In genomic region chr1:24643362-24644346, GRCh38 we compare ENCODE assay signal across 8 cellular contexts. TPM values are rescaled to one million over a fixed set of nuclear protein-coding genes. Genes with fewer than 3 reads are reported as not detected.
DNase-seq lines count a peak whose midpoint lies in the region; ATAC-seq and TF ChIP-seq lines count a peak whose summit lies in the region.

No MANE protein-coding gene starts in this region.

- peaks cover 34% of the 10 kb centered on the region for H3K36me3 ChIP-seq in GM23338 (ENCODE audit: insufficient read depth)

- peaks cover 30% of the 10 kb centered on the region for H4K20me1 ChIP-seq in GM23338 (replicated peaks; ENCODE audit: insufficient read depth)

- peaks cover 17% of the 10 kb centered on the region for H3K27me3 Mint-ChIP-seq in GM23338 (ENCODE audit: insufficient read depth, low read depth, poor library complexity)
- H3K27me3 Mint-ChIP-seq in activated T-helper 1 cell treated with anti-CD3 and anti-CD28 coated beads, Interleukin-12 subunit alpha, Interleukin-12 subunit beta, Interleukin-2, Interleukin-4 antibody, amounts not matched to agents 30 ng/mL and 10 ng/mL and 1 ng/mL, durations not matched to agents 14 hours and 24 hours and 36 hours (ENCODE audit: insufficient read depth): no peaks in the 10 kb centered on the region
- no peaks in the 10 kb centered on the region for H3K27me3 Mint-ChIP-seq in osteocyte (ENCODE audit: unreplicated experiment)

- no peaks in the 10 kb centered on the region for H3K9me3 Mint-ChIP-seq in GM23338
- H3K9me3 Mint-ChIP-seq in activated T-helper 1 cell treated with anti-CD3 and anti-CD28 coated beads, Interleukin-12 subunit alpha, Interleukin-12 subunit beta, Interleukin-2, Interleukin-4 antibody, amounts not matched to agents 30 ng/mL and 10 ng/mL and 1 ng/mL, durations not matched to agents 14 hours and 24 hours and 36 hours: no peaks in the 10 kb centered on the region
- H3K9me3 Mint-ChIP-seq in osteocyte (ENCODE audit: unreplicated experiment): no peaks in the 10 kb centered on the region

- H3K4me2 ChIP-seq in GM23338: peak overlapping the region; percentile 99

- H3K27ac Mint-ChIP-seq in GM23338 (peak overlapping the region; percentile 97), osteocyte (ENCODE audit: unreplicated experiment) (peak overlapping the region; percentile 80)
- H3K27ac Mint-ChIP-seq in activated T-helper 1 cell treated with anti-CD3 and anti-CD28 coated beads, Interleukin-12 subunit alpha, Interleukin-12 subunit beta, Interleukin-2, Interleukin-4 antibody, amounts not matched to agents 30 ng/mL and 10 ng/mL and 1 ng/mL, durations not matched to agents 14 hours and 24 hours and 36 hours: peak overlapping the region; percentile 81

- no peaks in the 10 kb centered on the region for H3K27me3 ChIP-seq in GM23338 (ENCODE audit: insufficient read depth)

- no peaks in the 10 kb centered on the region for H3K9me2 ChIP-seq in GM23338 (ENCODE audit: insufficient read depth)

- H3K79me2 ChIP-seq in GM23338 (replicated peaks; ENCODE audit: insufficient read depth): peaks cover 50% of the 10 kb centered on the region

- peak overlapping the region; percentile 94 for H3K27ac ChIP-seq in GM23338 (ENCODE audit: low read depth)

- TF ChIP-seq CTCF in GM23338 (conservative IDR thresholded peaks at IDR 0.05; ENCODE audit: low read depth in 2 of 2) (no peak), osteocyte (IDR thresholded peaks at IDR 0.05) (no peak)

- H3F3A ChIP-seq in GM23338 (replicated peaks; ENCODE audit: low read depth): peaks cover 42% of the 10 kb centered on the region

- H3K4me3 ChIP-seq in GM23338: peak overlapping the region; percentile 76

- H3K4me3 Mint-ChIP-seq in GM23338 (peak overlapping the region; percentile 99), osteocyte (ENCODE audit: unreplicated experiment) (peak overlapping the region; percentile 84)
- peak overlapping the region; percentile 94 for H3K4me3 Mint-ChIP-seq in activated T-helper 1 cell treated with anti-CD3 and anti-CD28 coated beads, Interleukin-12 subunit alpha, Interleukin-12 subunit beta, Interleukin-2, Interleukin-4 antibody, amounts not matched to agents 30 ng/mL and 10 ng/mL and 1 ng/mL, durations not matched to agents 14 hours and 24 hours and 36 hours

- ATAC-seq in GM23338: peak; percentile 56

- H3K4me1 Mint-ChIP-seq in GM23338 (peaks cover 18% of the 10 kb centered on the region), osteocyte (ENCODE audit: unreplicated experiment) (peaks cover 26% of the 10 kb centered on the region)
- H3K4me1 Mint-ChIP-seq in activated T-helper 1 cell treated with anti-CD3 and anti-CD28 coated beads, Interleukin-12 subunit alpha, Interleukin-12 subunit beta, Interleukin-2, Interleukin-4 antibody, amounts not matched to agents 30 ng/mL and 10 ng/mL and 1 ng/mL, durations not matched to agents 14 hours and 24 hours and 36 hours (ENCODE audit: low read depth): peaks cover 51% of the 10 kb centered on the region

- H3K36me3 Mint-ChIP-seq in GM23338 (ENCODE audit: low read depth): peaks cover 48% of the 10 kb centered on the region
- H3K36me3 Mint-ChIP-seq in activated T-helper 1 cell treated with anti-CD3 and anti-CD28 coated beads, Interleukin-12 subunit alpha, Interleukin-12 subunit beta, Interleukin-2, Interleukin-4 antibody, amounts not matched to agents 30 ng/mL and 10 ng/mL and 1 ng/mL, durations not matched to agents 14 hours and 24 hours and 36 hours (ENCODE audit: low read depth): peaks cover 37% of the 10 kb centered on the region
- peaks cover 26% of the 10 kb centered on the region for H3K36me3 Mint-ChIP-seq in osteocyte (ENCODE audit: unreplicated experiment)

- intact Hi-C loops in activated T-helper 1 cell treated with anti-CD3 and anti-CD28 coated beads, Interleukin-12 subunit alpha, Interleukin-12 subunit beta, Interleukin-2, Interleukin-4 antibody, amounts not matched to agents 30 ng/mL and 10 ng/mL and 1 ng/mL, durations not matched to agents 14 hours and 24 hours and 36 hours (cut with micrococcal nuclease): loop anchor here (1.0 to 10.0 kb wide), 10 partner anchors 102 to 684 kb away; partner anchors contain the start of genes CLIC4, NIPAL3, PNRC2 and RSRP1

- peaks cover 20% of the 10 kb centered on the region for H3K4me1 ChIP-seq in GM23338 (ENCODE audit: insufficient read depth)

- DNase-seq in NCI-H526 (lab: John Stamatoyannopoulos, UW) (peak; percentile 11 to 53), NCI-H526 treated with DMSO at 0.1 percent for 48 hours (lab: John Stamatoyannopoulos, UW) (no peak), GM23338 (ENCODE audit: low spot score) (peak; percentile 56), M059J (ENCODE audit: low read depth) (peak; percentile 45), glomerular visceral epithelial cell (ENCODE audit: extremely low spot score) (peak; percentile 19), osteocyte (ENCODE audit: extremely low spot score, unreplicated experiment) (no peak), NCI-H2196 treated with DMSO at 0.1 percent for 48 hours (lab: John Stamatoyannopoulos, UW; ENCODE audit: unreplicated experiment) (no peak)
- DNase-seq in activated T-helper 1 cell treated with anti-CD3 and anti-CD28 coated beads, Interleukin-12 subunit alpha, Interleukin-12 subunit beta, Interleukin-2, Interleukin-4 antibody, amounts not matched to agents 30 ng/mL and 10 ng/mL and 1 ng/mL, durations not matched to agents 14 hours and 24 hours and 36 hours (ENCODE audit: low spot score): peak; percentile 44

- H2AFZ ChIP-seq in GM23338: no peak overlapping the region

TF ChIP-seq in GM23338, 12 proteins besides CTCF, POLR2A, EP300 and RAD21:
- TF ChIP-seq, protein P1, sequence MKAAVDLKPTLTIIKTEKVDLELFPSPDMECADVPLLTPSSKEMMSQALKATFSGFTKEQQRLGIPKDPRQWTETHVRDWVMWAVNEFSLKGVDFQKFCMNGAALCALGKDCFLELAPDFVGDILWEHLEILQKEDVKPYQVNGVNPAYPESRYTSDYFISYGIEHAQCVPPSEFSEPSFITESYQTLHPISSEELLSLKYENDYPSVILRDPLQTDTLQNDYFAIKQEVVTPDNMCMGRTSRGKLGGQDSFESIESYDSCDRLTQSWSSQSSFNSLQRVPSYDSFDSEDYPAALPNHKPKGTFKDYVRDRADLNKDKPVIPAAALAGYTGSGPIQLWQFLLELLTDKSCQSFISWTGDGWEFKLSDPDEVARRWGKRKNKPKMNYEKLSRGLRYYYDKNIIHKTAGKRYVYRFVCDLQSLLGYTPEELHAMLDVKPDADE (IDR thresholded peaks at IDR 0.05): 0 out of 2 replicates have a peak, but pooled peaks have one; percentile 18
- no peak for TF ChIP-seq STAT1 (IDR thresholded peaks at IDR 0.05; ENCODE audit: unreplicated experiment)

RNA-seq across cellular contexts. Expression of gene SRRM1, which starts 0.6 kb away (rescaled TPM):
- total RNA-seq in GM23338 (2014; rRNA removed; shearing (Covaris generic)): 115 and 118 TPM in 2 replicates
- polyA plus RNA-seq in GM23338 (2016; fragmentation: Nextera tagmentation; extraction: Ambion mirVana): 649 and 666 TPM in 2 replicates
- 29.3 and 47.6 TPM in 2 replicates for total RNA-seq in M059J (2014; rRNA removed; shearing (Covaris generic))
- total RNA-seq in activated T-helper 1 cell treated with anti-CD3 and anti-CD28 coated beads, Interleukin-12 subunit alpha, Interleukin-12 subunit beta, Interleukin-2, Interleukin-4 antibody, amounts not matched to agents 30 ng/mL and 10 ng/mL and 1 ng/mL, durations not matched to agents 14 hours and 24 hours and 36 hours: 218 and 242 TPM in 2 replicates
- 110 and 116 TPM in 2 replicates for total RNA-seq in osteocyte

Comparison
In these comparisons a context has a peak if more than half of its experiments do, and no peak if none do; other contexts are left out.
1. DNase-seq: peak in NCI-H526 (2 of 2), GM23338 (single experiment), M059J (single experiment), activated T-helper 1 cell treated with anti-CD3 and anti-CD28 coated beads, Interleukin-12 subunit alpha, Interleukin-12 subunit beta, Interleukin-2, Interleukin-4 antibody, amounts not matched to agents 30 ng/mL and 10 ng/mL and 1 ng/mL, durations not matched to agents 14 hours and 24 hours and 36 hours (single experiment) and glomerular visceral epithelial cell (single experiment); none in NCI-H526 treated with DMSO at 0.1 percent for 48 hours (single experiment), osteocyte (single experiment) and NCI-H2196 treated with DMSO at 0.1 percent for 48 hours (single experiment).
2. Peak in every context shown above with its lines, with median percentiles within 50 percentile points of each other: H3K27ac Mint-ChIP-seq and H3K4me3 Mint-ChIP-seq.